7 cellular contexts compared by ENCODE assay signal in genomic region chr20:2751347-2751867, GRCh38. TPM values are rescaled to one million over a fixed set of nuclear protein-coding genes. Genes with fewer than 3 reads are reported as not detected.
DNase-seq lines count a peak whose midpoint lies in the region; ATAC-seq, FAIRE-seq and TF ChIP-seq lines count a peak whose summit lies in the region.

No MANE protein-coding gene starts in this region.

- H3K36me3 Mint-ChIP-seq in T-cell = no peaks in the 10 kb centered on the region

- BruUV-seq in HCT116 (replicated peaks; lab: Mats Ljungman, UMichigan) = no TSS peak

- H3K9ac ChIP-seq in HCT116 (ENCODE audit: low read length) = peak overlapping the region; percentile 27; the same call in 1 of the 2 replicates

- no peaks in the 10 kb centered on the region for H4K20me1 ChIP-seq in HCT116 (ENCODE audit: insufficient read depth)

- CTCF ChIA-PET in HCT116 (lab: Charles Lee) (interaction anchor here (2.6 kb wide), 1 partner anchor 250 kb away, joined by 17 read pairs; no protein-coding TSS in a partner anchor), T-cell (lab: Charles Lee) (interaction anchor here in 1 of 2 donors (1.1 to 2.0 kb wide), 2 partner anchors 22 to 63 kb away, joined by 5 to 9 read pairs; no protein-coding TSS in a partner anchor)

- H3K4me1 ChIP-seq in HCT116 (ENCODE audit: control insufficient read depth in 1 of 2, insufficient read depth in 2 of 2, low read length in 2 of 2) (peaks cover 0 to 20% of the 10 kb centered on the region in 2 experiments; a peak in 2 of 4 replicates), right atrium auricular region (peaks cover 0 to 33% of the 10 kb centered on the region in 2 donors), small intestine (ENCODE audit: control insufficient read depth in 2 of 2, insufficient read depth in 1 of 2, low read depth in 1 of 2, low read length in 1 of 2) (peaks cover 5 to 7% of the 10 kb centered on the region in 2 donors)

- H3K4me1 Mint-ChIP-seq in T-cell = peaks cover 28 to 31% (median 30%) of the 10 kb centered on the region in 3 donors

- peak overlapping the region; percentile 75 to 80 (median 76) for H3K4me3 Mint-ChIP-seq in T-cell

- no peaks in the 10 kb centered on the region for H3K9me2 ChIP-seq in HCT116 (ENCODE audit: insufficient read depth)

- peak overlapping the region in 1 of 2 donors; percentile 80 for H3K27ac Mint-ChIP-seq in T-cell

- no peaks in the 10 kb centered on the region for H3K9me3 ChIP-seq in HCT116 (ENCODE audit: control insufficient read depth in 1 of 2, insufficient read depth in 1 of 2, low read depth in 1 of 2, low read length in 2 of 2)
- no peaks in the 10 kb centered on the region for H3K9me3 ChIP-seq in right atrium auricular region
- H3K9me3 ChIP-seq in small intestine (ENCODE audit: control insufficient read depth, low read depth) = no peaks in the 10 kb centered on the region

- no peak overlapping the region for H3K27ac ChIP-seq in HCT116 (ENCODE audit: low read depth, low read length)
- H3K27ac ChIP-seq in right atrium auricular region = peak overlapping the region in 1 of 2 donors; percentile 22
- H3K27ac ChIP-seq in small intestine (ENCODE audit: low read depth in 1 of 2, low read length in 1 of 2) = no peak overlapping the region

- H3K27me3 Mint-ChIP-seq in T-cell = peaks cover 1 to 13% of the 10 kb centered on the region in 2 donors

- TF ChIP-seq CTCF in HCT116 (IDR thresholded peaks at IDR 0.05 in 2 of 3, conservative IDR thresholded peaks at IDR 0.05 in 1 of 3; ENCODE audit: borderline replicate concordance in 1 of 3, insufficient read depth in 1 of 3, low read depth in 2 of 3, low read length in 2 of 3) = no peak
- no peak for TF ChIP-seq CTCF in right atrium auricular region (IDR thresholded peaks at IDR 0.05)

- no peaks in the 10 kb centered on the region for H3K79me2 ChIP-seq in HCT116 (ENCODE audit: insufficient read depth, low read length)

- H3K27me3 ChIP-seq in HCT116 (ENCODE audit: insufficient read depth, low read length) = no peaks in the 10 kb centered on the region
- peaks cover 8 to 10% of the 10 kb centered on the region in 2 donors for H3K27me3 ChIP-seq in right atrium auricular region
- H3K27me3 ChIP-seq in small intestine (ENCODE audit: control insufficient read depth in 2 of 2, insufficient read depth in 2 of 2, low read length in 2 of 2) = peaks cover 5 to 8% of the 10 kb centered on the region in 2 donors

- H3K36me3 ChIP-seq in HCT116 (ENCODE audit: control insufficient read depth in 1 of 2, insufficient read depth in 2 of 2, low read length in 2 of 2) = no peaks in the 10 kb centered on the region
- no peaks in the 10 kb centered on the region for H3K36me3 ChIP-seq in right atrium auricular region
- no peaks in the 10 kb centered on the region for H3K36me3 ChIP-seq in small intestine (ENCODE audit: control insufficient read depth in 2 of 2, insufficient read depth in 2 of 2, low read length in 2 of 2)

- no peaks in the 10 kb centered on the region for H3K9me3 Mint-ChIP-seq in T-cell

- TF ChIP-seq RAD21 in HCT116 (IDR thresholded peaks at IDR 0.05; ENCODE audit: low read depth) = no peak

- TF ChIP-seq POLR2A in HCT116 (IDR thresholded peaks at IDR 0.05; ENCODE audit: borderline replicate concordance, extremely low read depth, insufficient read depth, insufficient read length) = no peak

- POLR2A ChIA-PET in HCT116 (lab: Charles Lee) (no interaction called here), T-cell (lab: Charles Lee) (no interaction called here)

- RAD21 ChIA-PET in HCT116 (lab: Charles Lee; ENCODE audit: low non-redundant PET in 1 of 2, low total read pairs in 2 of 2, uncharacterized antibody in 2 of 2, unreplicated experiment in 2 of 2) = no interaction called here

- FAIRE-seq in small intestine (lab: Jason Lieb, UNC) = no peak

- WGBS in small intestine, 3 donors = 2% methylated on average over 22 to 25 of the region's 25 CpGs

- DNase-seq in HCT116 (ENCODE audit: low read depth, low spot score) = no peak
- DNase-seq in T-cell = no peak
- DNase-seq in right atrium auricular region (ENCODE audit: low spot score) = no peak
- DNase-seq in small intestine = peak; percentile 5
- no peak for DNase-seq in HK-2 (ENCODE audit: unreplicated experiment)
- no peak for DNase-seq in SK-N-DZ (ENCODE audit: low spot score)

- H3K4me3 ChIP-seq in HCT116 (replicated peaks in 1 of 2; ENCODE audit: low read depth in 1 of 2, low read length in 2 of 2) (peak overlapping the region in 1 of 2 experiments; percentile 73; a peak in 1 of 4 replicates), right atrium auricular region (peak overlapping the region; percentile 18 to 52), small intestine (ENCODE audit: low read depth in 1 of 2, low read length in 2 of 2) (peak overlapping the region in 1 of 2 donors; percentile 54)

- no peak for ATAC-seq in HCT116
- no peak for ATAC-seq in T-cell (replicated peaks in 1 of 4)
- no peak for ATAC-seq in HG03108 (IDR thresholded peaks at IDR 0.05; ENCODE audit: unreplicated experiment)

- peak overlapping the region; percentile 100 for H3K4me2 ChIP-seq in HCT116 (ENCODE audit: low read length)

- no peak overlapping the region for H2AFZ ChIP-seq in HCT116 (ENCODE audit: low read depth, low read length, poor library complexity, severe bottlenecking)

- intact Hi-C loops in HCT116 (cut with micrococcal nuclease) = no loop called here

TF ChIP-seq in HCT116, 20 proteins besides CTCF, POLR2A, EP300 and RAD21:
- no peak for TF ChIP-seq EZH2phosphoT487 (IDR thresholded peaks at IDR 0.05; ENCODE audit: borderline replicate concordance)
- TF ChIP-seq MAX (IDR thresholded peaks at IDR 0.05) = no peak
- no peak for TF ChIP-seq JUND (IDR thresholded peaks at IDR 0.05)
- TF ChIP-seq, protein P1, sequence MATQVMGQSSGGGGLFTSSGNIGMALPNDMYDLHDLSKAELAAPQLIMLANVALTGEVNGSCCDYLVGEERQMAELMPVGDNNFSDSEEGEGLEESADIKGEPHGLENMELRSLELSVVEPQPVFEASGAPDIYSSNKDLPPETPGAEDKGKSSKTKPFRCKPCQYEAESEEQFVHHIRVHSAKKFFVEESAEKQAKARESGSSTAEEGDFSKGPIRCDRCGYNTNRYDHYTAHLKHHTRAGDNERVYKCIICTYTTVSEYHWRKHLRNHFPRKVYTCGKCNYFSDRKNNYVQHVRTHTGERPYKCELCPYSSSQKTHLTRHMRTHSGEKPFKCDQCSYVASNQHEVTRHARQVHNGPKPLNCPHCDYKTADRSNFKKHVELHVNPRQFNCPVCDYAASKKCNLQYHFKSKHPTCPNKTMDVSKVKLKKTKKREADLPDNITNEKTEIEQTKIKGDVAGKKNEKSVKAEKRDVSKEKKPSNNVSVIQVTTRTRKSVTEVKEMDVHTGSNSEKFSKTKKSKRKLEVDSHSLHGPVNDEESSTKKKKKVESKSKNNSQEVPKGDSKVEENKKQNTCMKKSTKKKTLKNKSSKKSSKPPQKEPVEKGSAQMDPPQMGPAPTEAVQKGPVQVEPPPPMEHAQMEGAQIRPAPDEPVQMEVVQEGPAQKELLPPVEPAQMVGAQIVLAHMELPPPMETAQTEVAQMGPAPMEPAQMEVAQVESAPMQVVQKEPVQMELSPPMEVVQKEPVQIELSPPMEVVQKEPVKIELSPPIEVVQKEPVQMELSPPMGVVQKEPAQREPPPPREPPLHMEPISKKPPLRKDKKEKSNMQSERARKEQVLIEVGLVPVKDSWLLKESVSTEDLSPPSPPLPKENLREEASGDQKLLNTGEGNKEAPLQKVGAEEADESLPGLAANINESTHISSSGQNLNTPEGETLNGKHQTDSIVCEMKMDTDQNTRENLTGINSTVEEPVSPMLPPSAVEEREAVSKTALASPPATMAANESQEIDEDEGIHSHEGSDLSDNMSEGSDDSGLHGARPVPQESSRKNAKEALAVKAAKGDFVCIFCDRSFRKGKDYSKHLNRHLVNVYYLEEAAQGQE (IDR thresholded peaks at IDR 0.05; ENCODE audit: low read depth) = no peak

RNA-seq across cellular contexts. Expression of gene CPXM1, which starts 49.0 kb away (rescaled TPM):
- total RNA-seq in HCT116 (2021; ENCODE audit: unreplicated experiment) (0.17 TPM), T-cell (under 1 TPM; 0.20 to 0.90 (median 0.63) TPM), right atrium auricular region (1 to 10 TPM; 2.9 to 4.4 TPM)
- polyA plus RNA-seq in HCT116 (2012) = 0.09 and 0.18 TPM in 2 replicates
- 1 to 10 TPM in 1 of 3 donors, under 1 TPM in 1, not detected in 1; 0.54 to 1.8 TPM for polyA plus RNA-seq in small intestine
- polyA plus RNA-seq in SK-N-DZ (2014; cell fraction: cytosol; rRNA removed) = 59.3 and 66.7 TPM in 2 replicates
- polyA plus RNA-seq in SK-N-DZ (2014; cell fraction: nucleus; rRNA removed) = 339 and 340 TPM in 2 replicates

RNA-seq across cellular contexts. Expression of gene EBF4, which starts 58.8 kb away (rescaled TPM):
- total RNA-seq in HCT116 (2021; ENCODE audit: unreplicated experiment) (11.4 TPM), T-cell (10 to 100 TPM in 1 of 5 donors, 1 to 10 TPM in 4; 4.2 to 10.5 (median 6.8) TPM), right atrium auricular region (1 to 10 TPM; 2.5 to 8.5 TPM)
- polyA plus RNA-seq in HCT116 (2012) = 7.5 and 9.2 TPM in 2 replicates
- polyA plus RNA-seq in small intestine = 1 to 10 TPM in 2 of 3 donors, under 1 TPM in 1; 0.67 to 3.5 (median 2.8) TPM
- polyA plus RNA-seq in SK-N-DZ (2014; cell fraction: cytosol; rRNA removed) = 18.6 and 24.6 TPM in 2 replicates
- 120 and 146 TPM in 2 replicates for polyA plus RNA-seq in SK-N-DZ (2014; cell fraction: nucleus; rRNA removed)
